16 cellular contexts compared by ENCODE assay signal in genomic region chr1:64421377-64421776, GRCh38.
"Had no signal": no experiment of that assay in that cellular context is flagged by ENCODE, and none has a peak within 500 bp of the region (broad histone marks: within the 10 kb centered on the region; RNA-seq: fewer than 3 reads in every experiment).

No MANE protein-coding gene starts in this region.

- ATAC-seq: activated naive CD4-positive, alpha-beta T cell treated with anti-CD3 and anti-CD28 coated beads, Interleukin-2, amount 50 U/mL, for 72 hours; heart right ventricle; stimulated activated memory B cell treated with anti-CD40 and anti-IgM and Interleukin-4, amounts not matched to agents 10 μg/mL and 1 μg/mL and 100 μg/mL, for 72 hours; T-helper 17 cell had no signal

- H3K9ac ChIP-seq: neural progenitor cell had no signal

- H3K4me3 ChIP-seq: dorsolateral prefrontal cortex, esophagus muscularis mucosa, heart right ventricle, neural progenitor cell, ovary, smooth muscle cell, transverse colon had no signal

- H3K4me1 ChIP-seq: esophagus muscularis mucosa, heart right ventricle, neural progenitor cell, transverse colon had no signal

- H3K36me3 ChIP-seq: esophagus muscularis mucosa, heart right ventricle, neural progenitor cell, ovary, transverse colon had no signal

- H3K27me3 ChIP-seq: dorsolateral prefrontal cortex, esophagus muscularis mucosa, heart right ventricle, neural progenitor cell, ovary, transverse colon had no signal

- H3K4me2 ChIP-seq: neural progenitor cell, smooth muscle cell had no signal

- H3K9me3 ChIP-seq: esophagus muscularis mucosa, heart right ventricle, ovary, transverse colon had no signal

- H2AFZ ChIP-seq: neural progenitor cell had no signal

- DNase-seq: activated effector memory CD4-positive, alpha-beta T cell treated with Interleukin-2 at 50 U/mL for 16 hours; activated T-cell treated with anti-CD3 and anti-CD28 coated beads, Interleukin-2, amount 50 U/mL, for 1 hour; amygdala; dorsolateral prefrontal cortex; heart right ventricle; kidney; ovary; retina; substantia nigra; T-helper 17 cell; transverse colon had no signal
